23 cellular contexts compared by ENCODE assay signal in the genomic region with DNA sequence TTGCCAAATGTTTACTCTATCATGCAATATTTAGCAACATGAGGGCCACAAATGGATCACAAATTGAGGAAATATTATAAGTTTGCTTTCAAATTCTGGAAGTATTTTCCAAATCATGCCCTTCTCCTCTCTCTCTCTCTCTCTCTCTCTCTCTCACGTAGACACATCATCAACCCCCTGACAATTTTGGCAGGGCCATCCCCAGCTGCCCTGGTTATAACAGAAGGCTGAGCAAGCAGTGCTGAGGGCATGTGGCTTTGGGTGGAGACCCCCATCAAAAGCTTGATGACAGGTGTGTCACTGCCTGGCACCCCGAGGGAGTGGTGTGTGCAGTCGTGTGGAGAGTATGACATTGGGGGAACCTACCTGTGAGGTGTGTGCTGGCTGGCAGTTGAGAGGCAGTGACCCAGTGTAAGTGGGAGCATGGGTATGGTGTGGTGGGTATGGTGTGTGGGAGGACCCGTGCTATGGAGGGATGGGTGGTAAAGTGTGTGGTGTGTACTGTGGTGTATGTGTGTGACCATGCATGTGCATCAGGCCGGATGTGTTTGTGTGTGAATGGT.
"Had no signal": no experiment of that assay in that cellular context is flagged by ENCODE, and none has a peak within 500 bp of the region (broad histone marks: within the 10 kb centered on the region; RNA-seq: fewer than 3 reads in every experiment).

No MANE protein-coding gene starts in this region.

- H3K27ac ChIP-seq: brain microvascular endothelial cell, SJSA1, WERI-Rb-1 had no signal

- H3K36me3 Mint-ChIP-seq: activated naive CD8-positive, alpha-beta T cell; IgD-negative memory B cell had no signal

- H3K27ac Mint-ChIP-seq: activated CD4-positive, alpha-beta memory T cell treated with anti-CD3 and anti-CD28 coated beads, Interleukin-2, amount 10 ng/mL, durations not matched to agents 7 days and 5 days; activated CD4-positive, alpha-beta T cell treated with anti-CD3 and anti-CD28 coated beads for 36 hours; activated naive CD4-positive, alpha-beta T cell treated with anti-CD3 and anti-CD28 coated beads for 36 hours; activated naive CD8-positive, alpha-beta T cell; activated T-helper 17 cell treated with anti-CD3 and anti-CD28 coated beads, Interleukin-2, amount 50 U/mL, for 72 hours; IgD-negative memory B cell; T-helper 17 cell had no signal

- H3K4me1 Mint-ChIP-seq: activated CD4-positive, alpha-beta memory T cell treated with anti-CD3 and anti-CD28 coated beads, Interleukin-2, amount 10 ng/mL, durations not matched to agents 7 days and 5 days; activated CD4-positive, alpha-beta T cell treated with anti-CD3 and anti-CD28 coated beads for 36 hours; activated T-helper 17 cell treated with anti-CD3 and anti-CD28 coated beads, Interleukin-2, amount 50 U/mL, for 72 hours; IgD-negative memory B cell; T-helper 17 cell had no signal

- H3K4me3 ChIP-seq: SJSA1 had no signal

- H3K4me3 Mint-ChIP-seq: activated CD4-positive, alpha-beta memory T cell treated with anti-CD3 and anti-CD28 coated beads, Interleukin-2, amount 10 ng/mL, durations not matched to agents 7 days and 5 days; activated CD4-positive, alpha-beta T cell treated with anti-CD3 and anti-CD28 coated beads for 36 hours; activated naive CD4-positive, alpha-beta T cell treated with anti-CD3 and anti-CD28 coated beads for 36 hours; activated naive CD8-positive, alpha-beta T cell; activated T-helper 17 cell treated with anti-CD3 and anti-CD28 coated beads, Interleukin-2, amount 50 U/mL, for 72 hours; IgD-negative memory B cell; T-helper 17 cell had no signal

- H3K36me3 ChIP-seq: brain microvascular endothelial cell, SJSA1, WERI-Rb-1 had no signal

- H3K9me3 Mint-ChIP-seq: activated CD4-positive, alpha-beta memory T cell treated with anti-CD3 and anti-CD28 coated beads, Interleukin-2, amount 10 ng/mL, durations not matched to agents 7 days and 5 days; activated naive CD4-positive, alpha-beta T cell treated with anti-CD3 and anti-CD28 coated beads for 36 hours; activated T-helper 17 cell treated with anti-CD3 and anti-CD28 coated beads, Interleukin-2, amount 50 U/mL, for 72 hours had no signal

- H3K27me3 ChIP-seq: brain microvascular endothelial cell, SJSA1 had no signal

- DNase-seq: activated CD4-positive, alpha-beta memory T cell treated with anti-CD3 and anti-CD28 coated beads, Interleukin-2, amount 10 ng/mL, durations not matched to agents 7 days and 5 days; activated CD4-positive, alpha-beta T cell treated with anti-CD3 and anti-CD28 coated beads for 36 hours; activated CD4-positive, alpha-beta T cell treated with anti-CD3 and anti-CD28 coated beads, Interleukin-2, amount 50 U/mL, for 1 hour; activated gamma-delta T cell; activated naive CD4-positive, alpha-beta T cell treated with anti-CD3 and anti-CD28 coated beads for 36 hours; activated T-cell treated with anti-CD3 and anti-CD28 coated beads for 4 hours; activated T-cell treated with anti-CD3 and anti-CD28 coated beads, Interleukin-2, amount 50 U/mL, for 48 hours; brain microvascular endothelial cell; KG1; NCI-H1048; NCI-H1417; NCI-H1930; NCI-H2107; NCI-H2171 treated with DMSO at 0.1 percent for 48 hours; NCI-H345; NCI-H510A; NCI-H526 treated with DMSO at 0.1 percent for 48 hours; T-helper 17 cell had no signal

- ATAC-seq: activated CD4-positive, alpha-beta T cell treated with anti-CD3 and anti-CD28 coated beads for 36 hours; activated T-helper 17 cell treated with anti-CD3 and anti-CD28 coated beads, Interleukin-2, amount 50 U/mL, for 72 hours; T-helper 17 cell had no signal
